Comparison of ENCODE assay signal across 20 cellular contexts in genomic region chr13:67966065-67966464, GRCh38.
DNase-seq lines count a peak whose midpoint lies in the region; ATAC-seq, FAIRE-seq and TF ChIP-seq lines count a peak whose summit lies in the region.
"Had no signal": no experiment of that assay in that cellular context is flagged by ENCODE, and none has a peak within 500 bp of the region (broad histone marks: within the 10 kb centered on the region; RNA-seq: fewer than 3 reads in every experiment).

No MANE protein-coding gene starts in this region.

- H3K4me2 ChIP-seq in astrocyte (ENCODE audit: low read length) (no peak overlapping the region), mesendoderm (ENCODE audit: low read length) (no peak overlapping the region), neuronal stem cell (ENCODE audit: insufficient read depth, low read length, poor library complexity, severe bottlenecking) (no peak overlapping the region), OCI-LY7 (ENCODE audit: low read length) (no peak overlapping the region)

- H3K9me3 Mint-ChIP-seq in astrocyte (ENCODE audit: unreplicated experiment): no peaks in the 10 kb centered on the region
- H3K9me3 Mint-ChIP-seq: H9 had no signal

- CTCF ChIA-PET in OCI-LY7 (lab: Charles Lee; ENCODE audit: unreplicated experiment): no interaction called here

- H3K4me1 ChIP-seq in HUES48 (ENCODE audit: control insufficient read depth, insufficient read depth, low read length) (peaks cover 4% of the 10 kb centered on the region; the same call in 1 of the 2 replicates), astrocyte (ENCODE audit: insufficient read depth, low read length) (no peaks in the 10 kb centered on the region), mesendoderm (ENCODE audit: control insufficient read depth, low read depth, low read length) (no peaks in the 10 kb centered on the region), neuronal stem cell (ENCODE audit: control insufficient read depth in 2 of 2, insufficient read depth in 1 of 2, low read depth in 1 of 2, low read length in 2 of 2) (peaks cover 0 to 7% of the 10 kb centered on the region in 2 donors), OCI-LY7 (ENCODE audit: insufficient read depth, low read length, poor library complexity, severe bottlenecking) (no peaks in the 10 kb centered on the region)

- H3K79me1 ChIP-seq in mesendoderm (ENCODE audit: low read length) (no peaks in the 10 kb centered on the region), neuronal stem cell (ENCODE audit: low read depth, low read length) (no peaks in the 10 kb centered on the region)

- no peak for FAIRE-seq in astrocyte (lab: Jason Lieb, UNC)
- FAIRE-seq: GM12892, GM18507, H1, K562 had no signal

- no peak overlapping the region for H2BK12ac ChIP-seq in neuronal stem cell (ENCODE audit: low read length)

- ATAC-seq in HG02973 (IDR thresholded peaks at IDR 0.05; ENCODE audit: unreplicated experiment): no peak
- ATAC-seq: K562 had no signal

- H2AK5ac ChIP-seq in mesendoderm (ENCODE audit: low read length) (no peak overlapping the region), neuronal stem cell (ENCODE audit: low read depth, low read length) (no peak overlapping the region)

- H3K79me2 ChIP-seq in astrocyte (ENCODE audit: insufficient read depth, low read length) (no peaks in the 10 kb centered on the region), mesendoderm (ENCODE audit: control insufficient read depth, insufficient read depth, low read length) (no peaks in the 10 kb centered on the region), OCI-LY7 (ENCODE audit: insufficient read depth, low read depth, low read length) (no peaks in the 10 kb centered on the region)

- POLR2A ChIA-PET in OCI-LY7 (lab: Charles Lee): interaction anchor here (0.7 kb wide), 1 partner anchor 1205 kb away, joined by 4 read pairs; no protein-coding TSS in a partner anchor

- no peak overlapping the region for H4K5ac ChIP-seq in mesendoderm (ENCODE audit: low read length)

- H3K27me3 ChIP-seq in HUES48 (ENCODE audit: control insufficient read depth, insufficient read depth, low read length): no peaks in the 10 kb centered on the region
- no peaks in the 10 kb centered on the region for H3K27me3 ChIP-seq in astrocyte (ENCODE audit: insufficient read depth, low read length)
- H3K27me3 ChIP-seq in mesendoderm (ENCODE audit: insufficient read depth, low read length, poor library complexity): no peaks in the 10 kb centered on the region
- no peaks in the 10 kb centered on the region for H3K27me3 ChIP-seq in neuronal stem cell (ENCODE audit: control insufficient read depth in 3 of 3, insufficient read depth in 3 of 3, low read depth in 1 of 3, low read length in 3 of 3)
- H3K27me3 ChIP-seq: BE2C had no signal

- no peaks in the 10 kb centered on the region for H3K9me2 ChIP-seq in OCI-LY7 (ENCODE audit: insufficient read depth, low read length)

- H3K27ac ChIP-seq in HUES48 (ENCODE audit: low read depth, low read length): peak overlapping the region; percentile 5
- no peak overlapping the region for H3K27ac ChIP-seq in astrocyte (ENCODE audit: low read depth, low read length)
- no peak overlapping the region for H3K27ac ChIP-seq in mesendoderm (ENCODE audit: low read depth, low read length)
- no peak overlapping the region for H3K27ac ChIP-seq in neuronal stem cell (replicated peaks; ENCODE audit: low read length)
- no peak overlapping the region for H3K27ac ChIP-seq in OCI-LY7 (ENCODE audit: low read depth, low read length, poor library complexity, severe bottlenecking)
- H3K27ac ChIP-seq: HL-60 had no signal

- H3K9me3 ChIP-seq in HUES48 (ENCODE audit: control insufficient read depth, insufficient read depth, low read length): no peaks in the 10 kb centered on the region
- no peaks in the 10 kb centered on the region for H3K9me3 ChIP-seq in astrocyte (ENCODE audit: insufficient read depth, low read depth, low read length)
- H3K9me3 ChIP-seq in neuronal stem cell (replicated peaks in 1 of 2; ENCODE audit: control insufficient read depth in 2 of 2, insufficient read depth in 1 of 2, low read depth in 1 of 2, low read length in 2 of 2): no peaks in the 10 kb centered on the region
- H3K9me3 ChIP-seq in OCI-LY7 (ENCODE audit: low read length): no peaks in the 10 kb centered on the region
- H3K9me3 ChIP-seq: BE2C had no signal

- H2BK15ac ChIP-seq in mesendoderm (replicated peaks; ENCODE audit: low read depth) (no peak overlapping the region), neuronal stem cell (ENCODE audit: low read length) (no peak overlapping the region)

- no peak overlapping the region for H3K4me3 ChIP-seq in HUES48 (ENCODE audit: low read depth, low read length)
- H3K4me3 ChIP-seq in astrocyte (ENCODE audit: insufficient read depth, low read depth, low read length): no peak overlapping the region
- H3K4me3 ChIP-seq in mesendoderm (ENCODE audit: low read length): no peak overlapping the region
- no peak overlapping the region for H3K4me3 ChIP-seq in neuronal stem cell (ENCODE audit: low read length in 2 of 2)
- no peak overlapping the region for H3K4me3 ChIP-seq in OCI-LY7 (ENCODE audit: low read depth, low read length, poor library complexity, severe bottlenecking)
- H3K4me3 ChIP-seq: K562 had no signal

- no peak overlapping the region for H3K56ac ChIP-seq in mesendoderm (ENCODE audit: low read length)

- no peak overlapping the region for H3K23ac ChIP-seq in mesendoderm (ENCODE audit: low read length)
- no peak overlapping the region for H3K23ac ChIP-seq in neuronal stem cell (ENCODE audit: low read depth, low read length, poor library complexity)

- no peaks in the 10 kb centered on the region for H3K27me3 Mint-ChIP-seq in astrocyte (ENCODE audit: low read depth, unreplicated experiment)
- H3K27me3 Mint-ChIP-seq: CD4-positive, CD25-positive, alpha-beta regulatory T cell had no signal

- no peaks in the 10 kb centered on the region for H4K20me1 ChIP-seq in astrocyte (ENCODE audit: insufficient read depth, low read length)
- no peaks in the 10 kb centered on the region for H4K20me1 ChIP-seq in OCI-LY7 (ENCODE audit: insufficient read depth, low read length)

- H3K9ac ChIP-seq in HUES48 (ENCODE audit: low read depth, low read length) (no peak overlapping the region), astrocyte (ENCODE audit: low read length) (no peak overlapping the region), mesendoderm (ENCODE audit: low read length) (no peak overlapping the region), neuronal stem cell (ENCODE audit: low read depth, low read length, poor library complexity) (no peak overlapping the region)

- H2BK120ac ChIP-seq in mesendoderm (ENCODE audit: low read depth, low read length) (no peak overlapping the region), neuronal stem cell (ENCODE audit: low read depth, low read length) (no peak overlapping the region)

- H3K36me3 ChIP-seq in HUES48 (ENCODE audit: control insufficient read depth, insufficient read depth, low read length): no peaks in the 10 kb centered on the region
- no peaks in the 10 kb centered on the region for H3K36me3 ChIP-seq in astrocyte (ENCODE audit: insufficient read depth, low read length)
- H3K36me3 ChIP-seq in mesendoderm (ENCODE audit: control insufficient read depth, insufficient read depth, low read length): no peaks in the 10 kb centered on the region
- no peaks in the 10 kb centered on the region for H3K36me3 ChIP-seq in neuronal stem cell (replicated peaks in 1 of 2; ENCODE audit: control insufficient read depth in 2 of 2, insufficient read depth in 2 of 2, low read length in 2 of 2)
- H3K36me3 ChIP-seq in OCI-LY7 (ENCODE audit: insufficient read depth, low read length): no peaks in the 10 kb centered on the region
- H3K36me3 ChIP-seq: BE2C had no signal

- H4K8ac ChIP-seq in mesendoderm (ENCODE audit: low read depth, low read length) (no peak overlapping the region), neuronal stem cell (ENCODE audit: low read depth, low read length) (no peak overlapping the region)

- BruUV-seq in OCI-LY7 (replicated peaks; lab: Mats Ljungman, UMichigan): no TSS peak

- DNase-seq in astrocyte (ENCODE audit: low read depth) (peak; percentile 22), mesendoderm (peak; percentile 91), neuronal stem cell (ENCODE audit: low spot score) (no peak), medulla oblongata (ENCODE audit: extremely low spot score) (no peak), OCI-LY7 (ENCODE audit: low spot score) (no peak)
- DNase-seq: BE2C; C1 segment of cervical spinal cord; CD4-positive, CD25-positive, alpha-beta regulatory T cell; DMS153; DMS79; GDM1; H9; IMR-90 had no signal

- H2BK5ac ChIP-seq in mesendoderm (ENCODE audit: low read length) (no peak overlapping the region), neuronal stem cell (ENCODE audit: low read length) (no peak overlapping the region)

- H2AFZ ChIP-seq in astrocyte (ENCODE audit: low read depth, low read length) (no peak overlapping the region), neuronal stem cell (ENCODE audit: low read length) (peak overlapping the region; percentile 12), OCI-LY7 (ENCODE audit: low read length) (no peak overlapping the region)

- H3K14ac ChIP-seq in neuronal stem cell (ENCODE audit: low read length): no peak overlapping the region

- intact Hi-C loops in OCI-LY7 (cut with micrococcal nuclease; ENCODE audit: unreplicated experiment): no loop called here

- no peak overlapping the region for H4K91ac ChIP-seq in neuronal stem cell (ENCODE audit: low read depth, low read length, poor library complexity)

- H3K4me3 Mint-ChIP-seq in astrocyte (ENCODE audit: unreplicated experiment): no peak overlapping the region
- H3K4me3 Mint-ChIP-seq: CD4-positive, CD25-positive, alpha-beta regulatory T cell; H9 had no signal

- H3K27ac Mint-ChIP-seq in astrocyte (ENCODE audit: unreplicated experiment): no peak overlapping the region
- H3K27ac Mint-ChIP-seq: CD4-positive, CD25-positive, alpha-beta regulatory T cell; H9 had no signal

- H3K4ac ChIP-seq in mesendoderm (ENCODE audit: low read depth, low read length) (no peak overlapping the region), neuronal stem cell (ENCODE audit: low read length) (no peak overlapping the region)

- peaks cover 12% of the 10 kb centered on the region for H3K4me1 Mint-ChIP-seq in astrocyte (ENCODE audit: low read depth, unreplicated experiment)
- H3K4me1 Mint-ChIP-seq: CD4-positive, CD25-positive, alpha-beta regulatory T cell had no signal

- no CpG with 5 or more reads among the region's 1 CpG for WGBS in mesendoderm (ENCODE audit: extremely low coverage, insufficient coverage, low lambda C conversion rate)
- no CpG with 5 or more reads among the region's 1 CpG for WGBS in neuronal stem cell (ENCODE audit: extremely low coverage in 2 of 2, insufficient read length in 2 of 2, insufficient replicate concordance in 1 of 2), 2 donors

- H3K18ac ChIP-seq in mesendoderm (ENCODE audit: low read length): no peak overlapping the region
- no peak overlapping the region for H3K18ac ChIP-seq in neuronal stem cell (ENCODE audit: low read length)

- TF ChIP-seq CTCF in astrocyte (IDR thresholded peaks at IDR 0.05; ENCODE audit: insufficient read depth, low read depth, low read length) (no peak), OCI-LY7 (conservative IDR thresholded peaks at IDR 0.05; ENCODE audit: low read length) (no peak)

- no peaks in the 10 kb centered on the region for H3K36me3 Mint-ChIP-seq in astrocyte (ENCODE audit: low read depth, unreplicated experiment)
- H3K36me3 Mint-ChIP-seq: CD4-positive, CD25-positive, alpha-beta regulatory T cell had no signal

Comparison
In these comparisons a context has a peak if more than half of its experiments do, and no peak if none do; other contexts are left out.
1. DNase-seq: peak in astrocyte (single experiment) and mesendoderm (single experiment); none in neuronal stem cell (single experiment), medulla oblongata (single experiment) and OCI-LY7 (single experiment).